Comparison of ENCODE assay signal across 9 cellular contexts in genomic region chr15:43509002-43509922, GRCh38. TPM values are rescaled to one million over a fixed set of nuclear protein-coding genes. Genes with fewer than 3 reads are reported as not detected.
DNase-seq lines count a peak whose midpoint lies in the region.
"Had no signal": no experiment of that assay in that cellular context is flagged by ENCODE, and none has a peak within 500 bp of the region (broad histone marks: within the 10 kb centered on the region; RNA-seq: fewer than 3 reads in every experiment).

No MANE protein-coding gene starts in this region.

- H3K4me3 Mint-ChIP-seq in dendritic cell treated with granulocyte-macrophage colony-stimulating factor and Interleukin-4, amounts not matched to agents 40 ng/mL and 50 ng/mL, for 4 days, result peak overlapping the region; percentile 17

- intact Hi-C loops in dendritic cell treated with granulocyte-macrophage colony-stimulating factor and Interleukin-4, amounts not matched to agents 40 ng/mL and 50 ng/mL, for 4 days (cut with micrococcal nuclease), result no loop called here

- H2AK5ac ChIP-seq in neuronal stem cell (ENCODE audit: low read depth, low read length), result no peak overlapping the region

- no peak overlapping the region for H3K9ac ChIP-seq in neuronal stem cell (ENCODE audit: low read depth, low read length, poor library complexity)

- H3K4me3 ChIP-seq in neuronal stem cell (ENCODE audit: low read length in 2 of 2), result peak overlapping the region in 1 of 2 donors; percentile 58

- H3K14ac ChIP-seq in neuronal stem cell (ENCODE audit: low read length), result no peak overlapping the region

- no peak overlapping the region for H4K91ac ChIP-seq in neuronal stem cell (ENCODE audit: low read depth, low read length, poor library complexity)

- H3K9me3 Mint-ChIP-seq in dendritic cell treated with granulocyte-macrophage colony-stimulating factor and Interleukin-4, amounts not matched to agents 40 ng/mL and 50 ng/mL, for 4 days, result no peaks in the 10 kb centered on the region

- no peak overlapping the region for H3K23ac ChIP-seq in neuronal stem cell (ENCODE audit: low read depth, low read length, poor library complexity)

- peak overlapping the region; percentile 13 for H3K4me2 ChIP-seq in neuronal stem cell (ENCODE audit: insufficient read depth, low read length, poor library complexity, severe bottlenecking)

- H3K18ac ChIP-seq in neuronal stem cell (ENCODE audit: low read length), result no peak overlapping the region

- no peak overlapping the region for H2BK120ac ChIP-seq in neuronal stem cell (ENCODE audit: low read depth, low read length)

- peak overlapping the region; percentile 82 for H2AFZ ChIP-seq in neuronal stem cell (ENCODE audit: low read length)

- H3K27me3 Mint-ChIP-seq in dendritic cell treated with granulocyte-macrophage colony-stimulating factor and Interleukin-4, amounts not matched to agents 40 ng/mL and 50 ng/mL, for 4 days, result peaks cover 17% of the 10 kb centered on the region

- H3K27me3 ChIP-seq in neuronal stem cell (ENCODE audit: control insufficient read depth in 3 of 3, insufficient read depth in 3 of 3, low read depth in 1 of 3, low read length in 3 of 3), result no peaks in the 10 kb centered on the region
- H3K27me3 ChIP-seq: SJSA1 had no signal

- peaks cover 7% of the 10 kb centered on the region for H3K36me3 Mint-ChIP-seq in dendritic cell treated with granulocyte-macrophage colony-stimulating factor and Interleukin-4, amounts not matched to agents 40 ng/mL and 50 ng/mL, for 4 days (ENCODE audit: low read depth)

- whole genome bisulfite sequencing in neuronal stem cell (ENCODE audit: extremely low coverage in 2 of 2, insufficient read length in 2 of 2, insufficient replicate concordance in 1 of 2), 2 donors, result no CpG with 5 or more reads among the region's 15 CpGs

- H3K36me3 ChIP-seq in neuronal stem cell (replicated peaks in 1 of 2; ENCODE audit: control insufficient read depth in 2 of 2, insufficient read depth in 2 of 2, low read length in 2 of 2), result no peaks in the 10 kb centered on the region
- H3K36me3 ChIP-seq: SJSA1 had no signal

- H4K8ac ChIP-seq in neuronal stem cell (ENCODE audit: low read depth, low read length), result no peak overlapping the region

- H3K79me1 ChIP-seq in neuronal stem cell (ENCODE audit: low read depth, low read length), result peaks cover 3% of the 10 kb centered on the region

- peaks cover 18 to 24% of the 10 kb centered on the region in 2 donors for H3K4me1 ChIP-seq in neuronal stem cell (ENCODE audit: control insufficient read depth in 2 of 2, insufficient read depth in 1 of 2, low read depth in 1 of 2, low read length in 2 of 2)

- H2BK5ac ChIP-seq in neuronal stem cell (ENCODE audit: low read length), result no peak overlapping the region

- H3K4ac ChIP-seq in neuronal stem cell (ENCODE audit: low read length), result no peak overlapping the region

- no peak overlapping the region for H2BK12ac ChIP-seq in neuronal stem cell (ENCODE audit: low read length)

- H3K27ac ChIP-seq in neuronal stem cell (replicated peaks; ENCODE audit: low read length), result peak overlapping the region; percentile 90

- H3K4me1 Mint-ChIP-seq in dendritic cell treated with granulocyte-macrophage colony-stimulating factor and Interleukin-4, amounts not matched to agents 40 ng/mL and 50 ng/mL, for 4 days (ENCODE audit: low read depth), result peaks cover 31% of the 10 kb centered on the region

- H3K9me3 ChIP-seq in neuronal stem cell (replicated peaks in 1 of 2; ENCODE audit: control insufficient read depth in 2 of 2, insufficient read depth in 1 of 2, low read depth in 1 of 2, low read length in 2 of 2), result no peaks in the 10 kb centered on the region
- H3K9me3 ChIP-seq: SJSA1 had no signal

- H2BK15ac ChIP-seq in neuronal stem cell (ENCODE audit: low read length), result no peak overlapping the region

- H3K27ac Mint-ChIP-seq in dendritic cell treated with granulocyte-macrophage colony-stimulating factor and Interleukin-4, amounts not matched to agents 40 ng/mL and 50 ng/mL, for 4 days, result peak overlapping the region; percentile 97

- DNase-seq in EH (ENCODE audit: low read depth) (peak; percentile 53), NCI-H2227 (lab: John Stamatoyannopoulos, UW; ENCODE audit: unreplicated experiment) (peak; percentile 75), neuronal stem cell (ENCODE audit: low spot score) (no peak), NCI-H526 treated with DMSO at 0.1 percent for 48 hours (lab: John Stamatoyannopoulos, UW) (no peak), DMS53 treated with DMSO at 0.1 percent for 48 hours (lab: John Stamatoyannopoulos, UW; ENCODE audit: unreplicated experiment) (no peak), kidney glomerular epithelial cell (lab: John Stamatoyannopoulos, UW) (no peak), SW 1271 (lab: John Stamatoyannopoulos, UW) (no peak)

RNA-seq across cellular contexts. Expression of gene MAP1A, which starts 8.1 kb away (rescaled TPM):
- polyA plus RNA-seq in neuronal stem cell (2013, experiment 1 of 2), result 4.6 TPM
- polyA plus RNA-seq in neuronal stem cell (2013, experiment 2 of 2), result 4.4 TPM

RNA-seq across cellular contexts. Expression of gene TP53BP1, which starts 16.3 kb away (rescaled TPM):
- polyA plus RNA-seq in neuronal stem cell (2013, experiment 1 of 2), result 24.5 TPM
- polyA plus RNA-seq in neuronal stem cell (2013, experiment 2 of 2), result 24.6 TPM

Comparison
In these comparisons a context has a peak if more than half of its experiments do, and no peak if none do; other contexts are left out.
1. DNase-seq: peak in EH (single experiment) and NCI-H2227 (single experiment); none in neuronal stem cell (single experiment), NCI-H526 treated with DMSO at 0.1 percent for 48 hours (single experiment), DMS53 treated with DMSO at 0.1 percent for 48 hours (single experiment), kidney glomerular epithelial cell (single experiment) and SW 1271 (0 of 2).